8 cellular contexts compared by ENCODE assay signal in the genomic region with DNA sequence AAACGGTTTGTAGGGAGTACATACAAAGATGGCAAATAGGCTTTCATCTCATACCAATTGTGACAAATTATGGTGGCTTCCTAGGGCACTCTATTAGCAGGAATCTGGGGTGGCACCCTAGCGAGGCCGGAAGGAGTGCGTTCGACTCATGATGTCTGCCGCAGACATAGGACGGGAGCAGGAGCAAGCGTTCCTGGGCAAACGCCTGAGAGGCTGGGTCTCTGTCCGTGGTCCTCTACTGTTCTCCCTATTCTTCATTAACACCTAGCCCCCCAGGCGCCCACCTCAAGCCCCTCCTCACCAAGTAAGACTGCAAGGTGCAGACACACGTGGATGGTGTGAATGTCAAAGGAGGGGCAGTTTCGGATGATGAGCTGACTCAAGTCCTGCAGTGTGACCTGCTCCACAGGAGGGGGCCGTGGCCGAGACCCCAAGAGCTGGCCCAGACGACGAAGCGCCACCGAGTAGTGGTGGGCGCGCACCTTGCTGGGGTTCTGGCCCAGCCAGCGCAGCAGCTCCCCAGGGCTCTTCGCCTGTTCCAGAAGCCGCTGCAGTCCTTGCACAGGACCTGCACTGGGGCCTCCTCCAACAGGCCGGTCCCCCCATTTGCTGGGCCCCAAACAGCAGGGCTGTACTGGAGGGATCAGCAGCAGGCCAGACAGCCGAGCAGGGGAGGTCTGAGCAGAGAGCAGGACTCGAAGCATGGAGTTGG. TPM values are rescaled to one million over a fixed set of nuclear protein-coding genes. Genes with fewer than 3 reads are reported as not detected.
A peak's percentile ranks its signal among the peaks of the same experiment; 100 is the strongest.
DNase-seq lines count a peak whose midpoint lies in the region; ATAC-seq and TF ChIP-seq lines count a peak whose summit lies in the region.

No MANE protein-coding gene starts in this region.

- WGBS in esophagus muscularis mucosa = 63% methylated on average over 15 of the region's 27 CpGs
- WGBS in ovary, 3 donors = 63 to 72% (median 63%) methylated on average over 27 of the region's 27 CpGs

- H3K9me3 ChIP-seq in Peyer's patch (no peaks in the 10 kb centered on the region), esophagus muscularis mucosa (no peaks in the 10 kb centered on the region), ovary (no peaks in the 10 kb centered on the region)

- H3K36me3 Mint-ChIP-seq in Calu3 (ENCODE audit: insufficient read depth, unreplicated experiment) = peaks cover 69% of the 10 kb centered on the region

- H3K4me1 Mint-ChIP-seq in Calu3 (ENCODE audit: low read depth, unreplicated experiment) = peaks cover 12% of the 10 kb centered on the region

- TF ChIP-seq CTCF in Calu3 (IDR thresholded peaks at IDR 0.05; ENCODE audit: unreplicated experiment) = no peak
- no peak for TF ChIP-seq CTCF in Peyer's patch (IDR thresholded peaks at IDR 0.05)
- no peak for TF ChIP-seq CTCF in esophagus muscularis mucosa (IDR thresholded peaks at IDR 0.05)
- TF ChIP-seq CTCF in ovary (IDR thresholded peaks at IDR 0.05) = no peak

- H3K27ac Mint-ChIP-seq in Calu3 (ENCODE audit: unreplicated experiment) = no peak overlapping the region

- intact Hi-C loops in Calu3 (cut with micrococcal nuclease; ENCODE audit: unreplicated experiment) (no loop called here), esophagus muscularis mucosa (cut with DNase I) (no loop called here), ovary (cut with DNase I) (no loop called here)

- DNase-seq in Calu3 (no peak), Peyer's patch (no peak), esophagus muscularis mucosa (ENCODE audit: extremely low spot score) (no peak), ovary (peak in 4 of 5 donors; percentile 17 to 42 (median 30)), nucleus accumbens (lab: John Stamatoyannopoulos, UW) (no peak), SW 1271 (lab: John Stamatoyannopoulos, UW) (no peak)

- H3K9me3 Mint-ChIP-seq in Calu3 (ENCODE audit: low read depth, unreplicated experiment) = no peaks in the 10 kb centered on the region

- CTCF ChIA-PET in Calu3 (lab: Charles Lee) = no interaction called here

- BruUV-seq in Calu3 (replicated peaks; lab: Mats Ljungman, UMichigan) = no TSS peak

- H3K36me3 ChIP-seq in Peyer's patch = peaks cover 0 to 27% (median 0%) of the 10 kb centered on the region in 3 donors
- peaks cover 20 to 39% (median 29%) of the 10 kb centered on the region in 4 donors for H3K36me3 ChIP-seq in esophagus muscularis mucosa
- H3K36me3 ChIP-seq in ovary = no peaks in the 10 kb centered on the region

- peak overlapping the region in 3 of 4 donors; percentile 96 to 97 (median 96) for H3K27ac ChIP-seq in Peyer's patch
- H3K27ac ChIP-seq in esophagus muscularis mucosa (replicated peaks in 1 of 4) = peak overlapping the region; percentile 89 to 99 (median 94)
- no peak overlapping the region for H3K27ac ChIP-seq in ovary

- H3K4me3 Mint-ChIP-seq in Calu3 (ENCODE audit: low read depth, unreplicated experiment) = peak overlapping the region; percentile 98

- H3K4me1 ChIP-seq in Peyer's patch (peaks cover 3 to 45% (median 34%) of the 10 kb centered on the region in 4 donors), esophagus muscularis mucosa (peaks cover 51 to 59% (median 58%) of the 10 kb centered on the region in 4 donors), ovary (ENCODE audit: insufficient read depth) (peaks cover 25% of the 10 kb centered on the region)

- no peaks in the 10 kb centered on the region for H3K27me3 Mint-ChIP-seq in Calu3 (ENCODE audit: unreplicated experiment)

- no peak for ATAC-seq in GM18868 (IDR thresholded peaks at IDR 0.05; ENCODE audit: unreplicated experiment)
- no peak for ATAC-seq in GM18511 (IDR thresholded peaks at IDR 0.05; ENCODE audit: unreplicated experiment)

- H3K27me3 ChIP-seq in Peyer's patch (no peaks in the 10 kb centered on the region), esophagus muscularis mucosa (no peaks in the 10 kb centered on the region), ovary (no peaks in the 10 kb centered on the region)

- H3K4me3 ChIP-seq in Peyer's patch = peak overlapping the region in 3 of 4 donors; percentile 93 to 96 (median 95)
- H3K4me3 ChIP-seq in esophagus muscularis mucosa = peak overlapping the region; percentile 66 to 89 (median 82)
- peak overlapping the region; percentile 78 for H3K4me3 ChIP-seq in ovary

- TF ChIP-seq POLR2A in Peyer's patch (IDR thresholded peaks at IDR 0.05) (no peak), esophagus muscularis mucosa (IDR thresholded peaks at IDR 0.05; ENCODE audit: low read depth) (no peak), ovary (IDR thresholded peaks at IDR 0.05) (no peak)

- TF ChIP-seq EP300 in esophagus muscularis mucosa (IDR thresholded peaks at IDR 0.05) (no peak), ovary (IDR thresholded peaks at IDR 0.05) (no peak)

RNA-seq across cellular contexts. Expression of a gene that starts 1.3 kb away (rescaled TPM):
- 113 and 121 TPM in 2 replicates for total RNA-seq in Calu3 (2022)
- 100 to 1,000 TPM in 3 of 4 donors, 10 to 100 TPM in 1; 99.0 to 239 (median 158) TPM for total RNA-seq in Peyer's patch
- total RNA-seq in esophagus muscularis mucosa = 10 to 100 TPM; 45.7 to 74.9 (median 60.4) TPM
- 10 to 100 TPM; 58.0 to 93.3 (median 75.8) TPM for total RNA-seq in ovary
- polyA plus RNA-seq in ovary = 10 to 100 TPM in 1 of 2 donors, 1 to 10 TPM in 1; 5.4 to 95.2 TPM

RNA-seq across cellular contexts. Expression of a gene that starts 3.9 kb away (rescaled TPM):
- total RNA-seq in Calu3 (2022) (49.9 and 51.2 TPM in 2 replicates), Peyer's patch (100 to 1,000 TPM in 2 of 4 donors, 10 to 100 TPM in 2; 38.0 to 113 (median 100) TPM), esophagus muscularis mucosa (10 to 100 TPM; 39.0 to 66.6 (median 51.4) TPM), ovary (10 to 100 TPM; 19.0 to 40.3 (median 33.8) TPM)
- 10 to 100 TPM in 1 of 2 donors, 1 to 10 TPM in 1; 1.9 to 28.8 TPM for polyA plus RNA-seq in ovary

RNA-seq across cellular contexts. Expression of a gene that starts 6.9 kb away (rescaled TPM):
- 67.4 and 73.4 TPM in 2 replicates for total RNA-seq in Calu3 (2022)
- total RNA-seq in Peyer's patch = 100 to 1,000 TPM in 2 of 4 donors, 10 to 100 TPM in 2; 91.6 to 123 (median 101) TPM
- total RNA-seq in esophagus muscularis mucosa = 10 to 100 TPM; 33.8 to 71.2 (median 60.0) TPM
- 100 to 1,000 TPM in 4 of 7 donors, 10 to 100 TPM in 3; 58.7 to 125 (median 101) TPM for total RNA-seq in ovary
- 10 to 100 TPM; 22.3 to 77.4 TPM for polyA plus RNA-seq in ovary

RNA-seq across cellular contexts. Expression of a gene that starts 20.0 kb away (rescaled TPM):
- 194 and 209 TPM in 2 replicates for total RNA-seq in Calu3 (2022)
- 100 to 1,000 TPM; 101 to 143 (median 121) TPM for total RNA-seq in Peyer's patch
- total RNA-seq in esophagus muscularis mucosa = 100 to 1,000 TPM in 3 of 4 donors, 10 to 100 TPM in 1; 96.8 to 165 (median 122) TPM
- total RNA-seq in ovary = 100 to 1,000 TPM in 4 of 7 donors, 10 to 100 TPM in 3; 55.6 to 127 (median 108) TPM
- polyA plus RNA-seq in ovary = 10 to 100 TPM; 10.5 to 53.2 TPM

RNA-seq across cellular contexts. Expression of a gene that starts 21.7 kb away (rescaled TPM):
- total RNA-seq in Calu3 (2022) (23.5 and 24.6 TPM in 2 replicates), Peyer's patch (10 to 100 TPM in 3 of 4 donors, 1 to 10 TPM in 1; 6.9 to 15.4 (median 13.8) TPM), esophagus muscularis mucosa (10 to 100 TPM in 2 of 4 donors, 1 to 10 TPM in 2; 5.3 to 10.4 (median 9.7) TPM), ovary (1 to 10 TPM; 2.7 to 5.9 (median 4.1) TPM)
- polyA plus RNA-seq in ovary = 1 to 10 TPM; 3.8 to 9.4 TPM

Comparison
In these comparisons a context has a peak if more than half of its experiments do, and no peak if none do; other contexts are left out.
1. DNase-seq: peak in ovary (4 of 5); none in Calu3 (single experiment), Peyer's patch (0 of 3), esophagus muscularis mucosa (single experiment), nucleus accumbens (0 of 56) and SW 1271 (0 of 2).
2. H3K27ac ChIP-seq: peak in Peyer's patch (3 of 4) and esophagus muscularis mucosa (4 of 4); none in ovary (0 of 2).
3. Peak in every context shown above with its lines, with median percentiles within 50 percentile points of each other: H3K4me3 ChIP-seq.